27 cellular contexts compared by ENCODE assay signal in the genomic region with DNA sequence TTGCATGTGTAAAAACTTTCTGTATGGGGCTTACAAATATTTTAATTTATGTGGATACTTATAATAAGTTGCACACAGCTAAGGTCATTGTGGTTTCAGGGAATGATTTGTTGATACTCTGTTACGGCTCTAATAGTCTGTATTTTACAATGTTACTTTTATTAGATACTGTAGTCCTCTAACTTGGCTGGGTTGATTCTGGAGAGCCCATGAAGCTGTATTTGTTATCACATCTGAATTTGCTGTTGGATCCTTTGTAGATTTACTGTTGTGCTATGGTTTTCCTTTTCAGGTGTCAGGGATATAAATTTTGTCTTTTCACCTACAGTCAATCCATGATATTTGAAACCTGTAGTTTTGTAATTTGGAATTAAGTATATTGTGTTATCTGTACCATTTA.
"Had no signal": no experiment of that assay in that cellular context is flagged by ENCODE, and none has a peak within 500 bp of the region (broad histone marks: within the 10 kb centered on the region; RNA-seq: fewer than 3 reads in every experiment).

No MANE protein-coding gene starts in this region.

- H3K4me2 ChIP-seq: neural progenitor cell, smooth muscle cell had no signal

- H3K4me3 Mint-ChIP-seq: immature natural killer cell; naive thymus-derived CD8-positive, alpha-beta T cell; nephron; neural progenitor cell; stimulated activated memory B cell treated with anti-CD40 and anti-IgM and Interleukin-4, amounts not matched to agents 10 μg/mL and 1 μg/mL and 100 μg/mL, for 72 hours; stimulated activated naive CD8-positive, alpha-beta T cell treated with anti-CD3 and anti-CD28 coated beads, Interleukin-15, amount 100 ng/mL, for 72 hours; type B pancreatic cell had no signal

- H2AFZ ChIP-seq: neural progenitor cell, parathyroid adenoma had no signal

- H3K36me3 ChIP-seq: lower lobe of right lung, neural progenitor cell, neutrophil, right atrium auricular region, right lobe of liver, tibial nerve, uterus had no signal

- H3K27me3 ChIP-seq: left lung, neural progenitor cell, neutrophil, right atrium auricular region, right lobe of liver, tibial nerve, uterus had no signal

- H3K27me3 Mint-ChIP-seq: naive thymus-derived CD8-positive, alpha-beta T cell; stimulated activated memory B cell treated with anti-CD40 and anti-IgM and Interleukin-4, amounts not matched to agents 10 μg/mL and 1 μg/mL and 100 μg/mL, for 72 hours; stimulated activated naive CD8-positive, alpha-beta T cell treated with anti-CD3 and anti-CD28 coated beads, Interleukin-15, amount 100 ng/mL, for 72 hours; type B pancreatic cell had no signal

- FAIRE-seq: kidney had no signal

- ATAC-seq: left colon; left lung; lower lobe of right lung; naive thymus-derived CD8-positive, alpha-beta T cell; right lobe of liver; stimulated activated memory B cell treated with anti-CD40 and anti-IgM and Interleukin-4, amounts not matched to agents 10 μg/mL and 1 μg/mL and 100 μg/mL, for 72 hours; stimulated activated naive CD8-positive, alpha-beta T cell treated with anti-CD3 and anti-CD28 coated beads, Interleukin-15, amount 100 ng/mL, for 72 hours had no signal

- H3K4me3 ChIP-seq: left lung, lower lobe of right lung, neural progenitor cell, right atrium auricular region, right lobe of liver, smooth muscle cell, tibial nerve, uterus had no signal

- H3K27ac Mint-ChIP-seq: immature natural killer cell; neural progenitor cell; stimulated activated memory B cell treated with anti-CD40 and anti-IgM and Interleukin-4, amounts not matched to agents 10 μg/mL and 1 μg/mL and 100 μg/mL, for 72 hours; stimulated activated naive CD8-positive, alpha-beta T cell treated with anti-CD3 and anti-CD28 coated beads, Interleukin-15, amount 100 ng/mL, for 72 hours; type B pancreatic cell had no signal

- H3K9me3 Mint-ChIP-seq: immature natural killer cell; naive thymus-derived CD8-positive, alpha-beta T cell; nephron; neural progenitor cell; stimulated activated memory B cell treated with anti-CD40 and anti-IgM and Interleukin-4, amounts not matched to agents 10 μg/mL and 1 μg/mL and 100 μg/mL, for 72 hours; stimulated activated naive CD8-positive, alpha-beta T cell treated with anti-CD3 and anti-CD28 coated beads, Interleukin-15, amount 100 ng/mL, for 72 hours; type B pancreatic cell had no signal

- H3K9me3 ChIP-seq: left lung, lower lobe of right lung, neutrophil, right atrium auricular region, right lobe of liver, tibial nerve, uterus had no signal

- DNase-seq: immature natural killer cell; kidney; left colon; left lung; lower lobe of right lung; mammary epithelial cell; mesenchymal stem cell; naive thymus-derived CD8-positive, alpha-beta T cell; occipital lobe; right lobe of liver; stimulated activated CD4-positive, alpha-beta T cell treated with anti-CD3 and anti-CD28 coated beads, Interleukin-1b, Interleukin-23, amount 100 ng/mL, for 48 hours; stimulated activated CD4-positive, alpha-beta T cell treated with anti-CD3 and anti-CD28 coated beads, Interleukin-2, amount 100 ng/mL, for 48 hours; stimulated activated CD4-positive, alpha-beta T cell treated with anti-CD3 and anti-CD28 coated beads, Interleukin-4, amount 100 ng/mL, for 4 hours; stimulated activated CD8-positive, alpha-beta memory T cell treated with anti-CD3 and anti-CD28 coated beads, Interleukin-4, amount 100 ng/mL, for 48 hours; stimulated activated naive CD4-positive, alpha-beta T cell treated with Interleukin-2 at 50 U/mL for 16 hours; stimulated activated naive CD8-positive, alpha-beta T cell treated with anti-CD3 and anti-CD28 coated beads, Interleukin-15, amount 100 ng/mL, for 72 hours; substantia nigra; uterus had no signal

- H3K27ac ChIP-seq: left lung, lower lobe of right lung, neural progenitor cell, neutrophil, parathyroid adenoma, right atrium auricular region, right lobe of liver, tibial nerve, uterus had no signal
